In the genomic region with DNA sequence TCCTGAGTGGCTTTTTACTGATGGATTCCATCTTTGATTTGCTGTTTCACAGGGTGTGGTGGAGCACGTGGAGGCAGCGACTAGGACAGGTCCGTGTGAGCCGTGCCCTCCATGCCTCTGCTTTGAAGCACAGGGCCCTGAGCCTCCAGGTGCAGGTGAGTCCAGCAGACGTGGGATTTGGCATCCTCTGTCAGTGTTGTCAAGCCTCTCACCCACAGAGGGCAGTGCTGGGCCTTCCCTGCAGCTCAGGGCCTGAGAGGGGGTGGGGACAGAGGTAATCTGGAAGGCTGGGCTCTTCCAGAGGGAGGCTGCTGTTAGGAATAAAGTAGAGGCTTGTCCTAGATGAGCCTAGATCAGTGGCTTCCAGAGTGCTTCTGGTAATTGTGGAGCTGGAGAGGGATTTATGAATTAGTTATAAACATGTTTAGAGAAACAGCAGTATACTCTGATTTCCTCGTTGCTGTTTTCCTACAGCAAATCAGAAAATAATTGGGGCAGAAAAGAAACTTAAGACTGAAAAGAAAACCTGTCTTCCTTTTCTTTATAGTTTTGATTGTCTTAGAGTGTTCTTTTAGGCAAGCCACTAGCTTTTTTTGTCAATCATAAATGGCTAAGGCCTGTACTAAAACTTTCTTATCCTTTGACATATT, we compare ENCODE assay signal across 9 cellular contexts.
DNase-seq lines count a peak whose midpoint lies in the region; ATAC-seq, FAIRE-seq and TF ChIP-seq lines count a peak whose summit lies in the region.
"Had no signal": no experiment of that assay in that cellular context is flagged by ENCODE, and none has a peak within 500 bp of the region (broad histone marks: within the 10 kb centered on the region; RNA-seq: fewer than 3 reads in every experiment).

No MANE protein-coding gene starts in this region.

- peak; percentile 95 for TF ChIP-seq CTCF in bronchial epithelial cell (IDR thresholded peaks at IDR 0.05; ENCODE audit: insufficient read depth, low read length, severe bottlenecking)

- H3K4me3 ChIP-seq in bronchial epithelial cell (ENCODE audit: low read depth, low read length): no peak overlapping the region
- H3K4me3 ChIP-seq: BLaER1 treated with 17β-estradiol and CSF1 and Interleukin-3, amounts not matched to agents 10 nM and 100 nM had no signal

- peak; percentile 70 for DNase-seq in NCI-H1436 (lab: John Stamatoyannopoulos, UW)
- DNase-seq in NCI-H1436 treated with DMSO at 0.1 percent for 48 hours (lab: John Stamatoyannopoulos, UW): no peak
- DNase-seq in NCI-H2081 (lab: John Stamatoyannopoulos, UW): peak; percentile 74 to 87
- peak; percentile 59 for DNase-seq in UCSD-AML1 (lab: John Stamatoyannopoulos, UW; ENCODE audit: unreplicated experiment)
- DNase-seq in bronchial epithelial cell (ENCODE audit: low read depth): peak; percentile 73
- DNase-seq in islet precursor cell: peak; percentile 94
- peak; percentile 72 for DNase-seq in stimulated activated CD4-positive, alpha-beta T cell treated with anti-CD3 and anti-CD28 coated beads, Interleukin-15, amount 100 ng/mL, for 24 hours

- H3K27me3 ChIP-seq in bronchial epithelial cell (ENCODE audit: control insufficient read depth, insufficient read depth, low read length): no peaks in the 10 kb centered on the region
- H3K27me3 ChIP-seq: BLaER1 treated with 17β-estradiol and CSF1 and Interleukin-3, amounts not matched to agents 10 nM and 100 nM had no signal

- H3K36me3 ChIP-seq in bronchial epithelial cell (ENCODE audit: control insufficient read depth, insufficient read depth, low read length): peaks cover 1% of the 10 kb centered on the region

- no peak for FAIRE-seq in bronchial epithelial cell (lab: Jason Lieb, UNC)

- ATAC-seq in HG02938 (IDR thresholded peaks at IDR 0.05; ENCODE audit: unreplicated experiment): no peak
